ENCODE assay signal across 8 cellular contexts in genomic region chr19:6373096-6373812, GRCh38. TPM values are rescaled to one million over a fixed set of nuclear protein-coding genes. Genes with fewer than 3 reads are reported as not detected.
DNase-seq lines count a peak whose midpoint lies in the region; ATAC-seq and TF ChIP-seq lines count a peak whose summit lies in the region.

No MANE protein-coding gene starts in this region.

- H3K4me2 ChIP-seq in SK-N-SH = peak overlapping the region; percentile 93

- DNase-seq in G401 (ENCODE audit: low spot score) = peak; percentile 98
- DNase-seq in NCI-H1092 treated with DMSO at 0.1 percent for 48 hours (lab: John Stamatoyannopoulos, UW) = peak; percentile 92
- peak; percentile 98 for DNase-seq in SK-N-SH
- peak; percentile 99 for DNase-seq in activated naive CD4-positive, alpha-beta T cell treated with anti-CD3 and anti-CD28 coated beads, Interleukin-2, amount 50 U/mL, for 16 hours
- peak; percentile 97 for DNase-seq in globus pallidus (ENCODE audit: low spot score)
- DNase-seq in occipital lobe (lab: John Stamatoyannopoulos, UW) = peak; percentile 98
- DNase-seq in superior temporal gyrus (ENCODE audit: extremely low spot score) = peak; percentile 90

- no peak for TF ChIP-seq CTCF in SK-N-SH (IDR thresholded peaks at IDR 0.05)

- H3K79me2 ChIP-seq in SK-N-SH (ENCODE audit: insufficient read depth) = peaks cover 8% of the 10 kb centered on the region

- peak overlapping the region; percentile 82 to 96 for H3K4me3 ChIP-seq in SK-N-SH (ENCODE audit: low read depth in 2 of 2, low read length in 1 of 2)

- peaks cover 14% of the 10 kb centered on the region for H3F3A ChIP-seq in SK-N-SH (replicated peaks; ENCODE audit: insufficient read depth)

- 2% methylated on average over 28 of the region's 53 CpGs for WGBS in SK-N-SH (ENCODE audit: low lambda C conversion rate)

- no peaks in the 10 kb centered on the region for H3K9me2 ChIP-seq in SK-N-SH

- no peaks in the 10 kb centered on the region for H3K27me3 ChIP-seq in SK-N-SH (ENCODE audit: insufficient read depth)

- H3K36me3 ChIP-seq in SK-N-SH (replicated peaks in 1 of 2; ENCODE audit: control insufficient read depth in 1 of 2, insufficient read depth in 2 of 2, low read length in 1 of 2) = peaks cover 3 to 11% of the 10 kb centered on the region in 2 experiments

- no peak for TF ChIP-seq EP300 in SK-N-SH (IDR thresholded peaks at IDR 0.05; ENCODE audit: borderline replicate concordance in 1 of 2, low read depth in 1 of 2, low read length in 1 of 2)

- CTCF ChIA-PET in SK-N-SH (lab: Yijun Ruan, JAX) = interaction anchor here (0.7 to 1.2 kb wide), 3 partner anchors 10 to 1195 kb away, joined by 3 to 4 read pairs (median 3); partner anchors contain the start of gene GTF2F1

- H2AFZ ChIP-seq in SK-N-SH (ENCODE audit: low read depth) = peak overlapping the region; percentile 88

- peak overlapping the region; percentile 96 for H3K9ac ChIP-seq in SK-N-SH

- in situ Hi-C loops in G401 (cut with HindIII; ENCODE audit: low sequenced_read_pairs) = no loop called here

- POLR2A ChIA-PET in SK-N-SH (lab: Yijun Ruan, JAX) = interaction anchor here (0.9 to 1.8 kb wide), 6 partner anchors 10 to 52 kb away, joined by 3 to 8 read pairs (median 4); partner anchors contain the start of genes CLPP and KHSRP

- no peaks in the 10 kb centered on the region for H4K20me1 ChIP-seq in SK-N-SH (ENCODE audit: insufficient read depth)

- peak overlapping the region; percentile 95 to 98 for H3K27ac ChIP-seq in SK-N-SH (ENCODE audit: low read depth in 2 of 2, low read length in 1 of 2)

- H3K9me3 ChIP-seq in SK-N-SH = no peaks in the 10 kb centered on the region

- no peak for TF ChIP-seq RAD21 in SK-N-SH (IDR thresholded peaks at IDR 0.05; ENCODE audit: low read length)

- peak; percentile 59 for ATAC-seq in HG02623 (IDR thresholded peaks at IDR 0.05; ENCODE audit: unreplicated experiment)

- peaks cover 6 to 22% of the 10 kb centered on the region in 2 experiments; a peak in 1 of 4 replicates for H3K4me1 ChIP-seq in SK-N-SH (ENCODE audit: control insufficient read depth in 1 of 2, insufficient read depth in 2 of 2, low read depth in 1 of 2, low read length in 1 of 2)

TF ChIP-seq in SK-N-SH, 30 proteins besides CTCF, POLR2A, EP300 and RAD21:
- TF ChIP-seq PBX3 (IDR thresholded peaks at IDR 0.05) (no peak), MAX (IDR thresholded peaks at IDR 0.05; ENCODE audit: low read depth) (peak; percentile 55; the same call in 1 of the 2 replicates), MXI1 (IDR thresholded peaks at IDR 0.05; ENCODE audit: low read depth, low read length) (peak; percentile 52; the same call in 1 of the 2 replicates)

RNA-seq across cellular contexts. Expression of gene ALKBH7, which starts 0.7 kb away (rescaled TPM):
- 105 and 149 TPM in 2 replicates for total RNA-seq in G401 (2014; rRNA removed; shearing (Covaris generic))
- 37.2 and 46.0 TPM in 2 replicates for polyA plus RNA-seq in SK-N-SH (2012; rRNA removed)
- polyA plus RNA-seq in SK-N-SH (2012; cell fraction: cytosol; rRNA removed) = 21.9 and 32.6 TPM in 2 replicates
- 34.3 and 47.4 TPM in 2 replicates for polyA plus RNA-seq in SK-N-SH (2012; cell fraction: nucleus; rRNA removed)
- total RNA-seq in occipital lobe = 21.2 TPM

RNA-seq across cellular contexts. Expression of gene PSPN, which starts 2.5 kb away (rescaled TPM):
- total RNA-seq in G401 (2014; rRNA removed; shearing (Covaris generic)) = 1.1 and 1.4 TPM in 2 replicates
- 0.41 and 0.59 TPM in 2 replicates for polyA plus RNA-seq in SK-N-SH (2012; rRNA removed)
- polyA plus RNA-seq in SK-N-SH (2012; cell fraction: cytosol; rRNA removed) = 0.32 and 0.38 TPM in 2 replicates
- polyA plus RNA-seq in SK-N-SH (2012; cell fraction: nucleus; rRNA removed) = 0.74 and 0.88 TPM in 2 replicates
- 3.6 TPM for total RNA-seq in occipital lobe

RNA-seq across cellular contexts. Expression of gene CLPP, which starts 11.9 kb away (rescaled TPM):
- 145 and 195 TPM in 2 replicates for total RNA-seq in G401 (2014; rRNA removed; shearing (Covaris generic))
- 89.7 and 136 TPM in 2 replicates for polyA plus RNA-seq in SK-N-SH (2012; rRNA removed)
- 51.3 and 80.7 TPM in 2 replicates for polyA plus RNA-seq in SK-N-SH (2012; cell fraction: cytosol; rRNA removed)
- polyA plus RNA-seq in SK-N-SH (2012; cell fraction: nucleus; rRNA removed) = 60.4 and 103 TPM in 2 replicates
- total RNA-seq in occipital lobe = 28.2 TPM

RNA-seq across cellular contexts. Expression of gene GTF2F1, which starts 19.7 kb away (rescaled TPM):
- total RNA-seq in G401 (2014; rRNA removed; shearing (Covaris generic)) = 147 and 163 TPM in 2 replicates
- 80.1 and 104 TPM in 2 replicates for polyA plus RNA-seq in SK-N-SH (2012; rRNA removed)
- polyA plus RNA-seq in SK-N-SH (2012; cell fraction: cytosol; rRNA removed) = 86.3 and 98.8 TPM in 2 replicates
- 107 and 113 TPM in 2 replicates for polyA plus RNA-seq in SK-N-SH (2012; cell fraction: nucleus; rRNA removed)
- total RNA-seq in occipital lobe = 36.0 TPM

RNA-seq across cellular contexts. Expression of gene ACER1, which starts 39.8 kb away (rescaled TPM):
- total RNA-seq in G401 (2014; rRNA removed; shearing (Covaris generic)) = not detected in 2 replicates
- not detected in 2 replicates for polyA plus RNA-seq in SK-N-SH (2012; rRNA removed)
- not detected in 2 replicates for polyA plus RNA-seq in SK-N-SH (2012; cell fraction: cytosol; rRNA removed)
- 0.12 TPM in 1 of 2 replicates, not detected in the other for polyA plus RNA-seq in SK-N-SH (2012; cell fraction: nucleus; rRNA removed)
- not detected for total RNA-seq in occipital lobe

Comparison
In these comparisons a context has a peak if more than half of its experiments do, and no peak if none do; other contexts are left out.
1. Peak in every context shown above with its lines: DNase-seq, ATAC-seq, H3K4me3 ChIP-seq and H3K27ac ChIP-seq.